8 cellular contexts compared by ENCODE assay signal in the genomic region with DNA sequence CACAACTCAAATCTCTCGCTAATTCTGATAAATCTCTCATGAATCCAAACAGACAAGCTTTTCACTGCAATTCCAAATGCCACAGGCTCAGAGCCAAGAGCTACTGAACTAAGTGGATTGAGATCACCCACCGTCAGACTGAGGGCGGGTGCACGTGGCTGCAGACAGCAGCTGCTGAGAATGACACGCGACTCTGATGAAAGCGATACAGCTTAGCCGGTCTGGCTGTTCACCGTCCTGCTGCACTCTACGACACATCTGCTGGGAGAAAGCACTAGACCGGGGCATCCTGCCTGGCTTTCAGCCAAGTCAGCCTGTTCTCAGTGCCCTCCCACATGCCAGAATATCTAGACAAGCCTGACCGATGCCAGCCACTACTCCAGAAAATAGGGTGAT. TPM values are rescaled to one million over a fixed set of nuclear protein-coding genes. Genes with fewer than 3 reads are reported as not detected.
A peak's percentile ranks its signal among the peaks of the same experiment; 100 is the strongest.
DNase-seq lines count a peak whose midpoint lies in the region; ATAC-seq and TF ChIP-seq lines count a peak whose summit lies in the region.

No MANE protein-coding gene starts in this region.

- in situ Hi-C loops in Caki2 (cut with HindIII; ENCODE audit: low pct_unique_long_range_greater_than_20kb, low sequenced_read_pairs): no loop called here

- intact Hi-C loops in dorsolateral prefrontal cortex (cut with DNase I) (loop anchor here in 1 of 2 donors (1.0 kb wide), 1 partner anchor 18 kb away; no protein-coding TSS in a partner anchor), natural killer cell (cut with micrococcal nuclease) (no loop called here)

- H3K27ac Mint-ChIP-seq in natural killer cell: peak overlapping the region; percentile 97 to 99

- H3K27me3 ChIP-seq in dorsolateral prefrontal cortex: no peaks in the 10 kb centered on the region

- no peaks in the 10 kb centered on the region for H3K27me3 Mint-ChIP-seq in natural killer cell (ENCODE audit: low read depth in 2 of 2)

- H3K9me3 Mint-ChIP-seq in natural killer cell: no peaks in the 10 kb centered on the region

- ATAC-seq in natural killer cell (peak; percentile 30 to 58 (median 56)), HG02610 (IDR thresholded peaks at IDR 0.05; ENCODE audit: unreplicated experiment) (no peak), GM21360 (IDR thresholded peaks at IDR 0.05; ENCODE audit: unreplicated experiment) (no peak), HG03139 (IDR thresholded peaks at IDR 0.05; ENCODE audit: unreplicated experiment) (no peak)

- no peak for TF ChIP-seq CTCF in HFF-Myc (IDR thresholded peaks at IDR 0.05; ENCODE audit: low read depth, low read length, missing control alignments)
- peak in 2 of 56 donors; percentile 11 to 13 for TF ChIP-seq CTCF in dorsolateral prefrontal cortex (IDR thresholded peaks at IDR 0.05 in 54 of 56, conservative IDR thresholded peaks at IDR 0.05 in 2 of 56; ENCODE audit: low read depth in 1 of 56, partially characterized antibody in 56 of 56)
- TF ChIP-seq CTCF in natural killer cell (IDR thresholded peaks at IDR 0.05): no peak

- H3K36me3 Mint-ChIP-seq in natural killer cell: peaks cover 19% of the 10 kb centered on the region

- peak overlapping the region; percentile 77 for H3K4me3 Mint-ChIP-seq in natural killer cell

- peak; percentile 90 for DNase-seq in Caki2 (ENCODE audit: low read depth)
- peak; percentile 24 for DNase-seq in HFF-Myc (ENCODE audit: extremely low read depth, low read depth)
- DNase-seq in NCI-H69 (lab: John Stamatoyannopoulos, UW): peak; percentile 94
- DNase-seq in dorsolateral prefrontal cortex: peak; percentile 65 to 95 (median 90)
- DNase-seq in natural killer cell: peak; percentile 50

- peaks cover 58 to 66% of the 10 kb centered on the region in 2 donors for H3K4me1 Mint-ChIP-seq in natural killer cell

- no peak overlapping the region for H3K4me3 ChIP-seq in HFF-Myc (replicated peaks; ENCODE audit: low read depth, low read length)
- peak overlapping the region in 19 of 59 donors; percentile 1 to 48 (median 20) for H3K4me3 ChIP-seq in dorsolateral prefrontal cortex

- peak overlapping the region in 45 of 59 donors; percentile 1 to 84 (median 41) for H3K27ac ChIP-seq in dorsolateral prefrontal cortex

RNA-seq across cellular contexts. Expression of a gene that starts 42.6 kb away (rescaled TPM):
- total RNA-seq in Caki2 (2014; rRNA removed; shearing (Covaris generic); ENCODE audit: low replicate concordance): 28.1 and 38.3 TPM in 2 replicates
- total RNA-seq in dorsolateral prefrontal cortex (10 to 100 TPM; 22.5 to 62.8 (median 39.0) TPM), natural killer cell (100 to 1,000 TPM; 210 to 311 (median 210) TPM)

Comparison
In these comparisons a context has a peak if more than half of its experiments do, and no peak if none do; other contexts are left out.
1. DNase-seq: peak in every context shown above with its lines; median percentile 94 in NCI-H69; 90 in dorsolateral prefrontal cortex; 90 in Caki2; 50 in natural killer cell; 24 in HFF-Myc.
2. ATAC-seq: peak in natural killer cell (3 of 3); none in HG02610 (single experiment), GM21360 (single experiment) and HG03139 (single experiment).